ENCODE assay signal across 1 cellular context in genomic region chr6:101761124-101761601, GRCh38.
TF ChIP-seq lines count a peak whose summit lies in the region.

No MANE protein-coding gene starts in this region.

TF ChIP-seq in HepG2, 621 proteins besides CTCF, POLR2A, EP300 and RAD21 (continued from another document):
- no peak for TF ChIP-seq HNF1A (IDR thresholded peaks at IDR 0.05; ENCODE audit: low read depth)
- TF ChIP-seq HNF1A (CRISPR knock-in tag; IDR thresholded peaks at IDR 0.05; ENCODE audit: borderline replicate concordance): no peak
